In genomic region chr4:54423066-54423465, GRCh38 we compare ENCODE assay signal across 25 cellular contexts.
A peak's percentile ranks its signal among the peaks of the same experiment; 100 is the strongest.
DNase-seq lines count a peak whose midpoint lies in the region; ATAC-seq, FAIRE-seq and TF ChIP-seq lines count a peak whose summit lies in the region.
"Had no signal": no experiment of that assay in that cellular context is flagged by ENCODE, and none has a peak within 500 bp of the region (broad histone marks: within the 10 kb centered on the region; RNA-seq: fewer than 3 reads in every experiment).

No MANE protein-coding gene starts in this region.

- intact Hi-C loops in pancreas (cut with DNase I) (no loop called here), cardiac septum (cut with DNase I) (no loop called here)

- H3K36me3 ChIP-seq in RWPE2 (ENCODE audit: low read depth) (no peaks in the 10 kb centered on the region), pancreas (no peaks in the 10 kb centered on the region)
- H3K36me3 ChIP-seq: right atrium auricular region had no signal

- H3K9me3 ChIP-seq in RWPE2 (ENCODE audit: severe bottlenecking) = no peaks in the 10 kb centered on the region
- no peaks in the 10 kb centered on the region for H3K9me3 ChIP-seq in pancreas

- no peak overlapping the region for H3K27ac ChIP-seq in RWPE2 (ENCODE audit: poor library complexity, severe bottlenecking)
- H3K27ac ChIP-seq in pancreas = no peak overlapping the region
- H3K27ac ChIP-seq: right atrium auricular region had no signal

- ATAC-seq in RWPE2 (ENCODE audit: low read depth) = peak; percentile 75
- no peak for ATAC-seq in HG03457 (IDR thresholded peaks at IDR 0.05; ENCODE audit: unreplicated experiment)
- ATAC-seq in pancreas = no peak
- ATAC-seq: activated CD4-positive, alpha-beta T cell treated with anti-CD3 and anti-CD28 coated beads for 36 hours; HepG2 had no signal

- no peaks in the 10 kb centered on the region for H3K27me3 ChIP-seq in RWPE2 (ENCODE audit: insufficient read depth, poor library complexity, severe bottlenecking)
- no peaks in the 10 kb centered on the region for H3K27me3 ChIP-seq in pancreas
- H3K27me3 ChIP-seq: right atrium auricular region had no signal

- H3K4me3 ChIP-seq in RWPE2 (ENCODE audit: severe bottlenecking) = no peak overlapping the region
- H3K4me3 ChIP-seq in foreskin fibroblast (ENCODE audit: low read depth in 1 of 2, low read length in 2 of 2) = no peak overlapping the region
- no peak overlapping the region for H3K4me3 ChIP-seq in pancreas
- H3K4me3 ChIP-seq: right atrium auricular region had no signal

- H3K4me1 ChIP-seq in RWPE2 (ENCODE audit: insufficient read depth, poor library complexity, severe bottlenecking) (peaks cover 3% of the 10 kb centered on the region), pancreas (no peaks in the 10 kb centered on the region)
- H3K4me1 ChIP-seq: right atrium auricular region had no signal

- no peak for FAIRE-seq in pancreas (lab: Jason Lieb, UNC)
- FAIRE-seq: endometrium, frontal cortex, HepG2, kidney, TTC549 had no signal

- TF ChIP-seq CTCF in RWPE2 (IDR thresholded peaks at IDR 0.05; ENCODE audit: poor library complexity, severe bottlenecking) (no peak), foreskin fibroblast (IDR thresholded peaks at IDR 0.05; ENCODE audit: low read depth, low read length) (no peak), pancreas (IDR thresholded peaks at IDR 0.05) (no peak)

- DNase-seq in AG08395 (ENCODE audit: low spot score) (peak; percentile 72), GM04504 (ENCODE audit: low read depth) (peak; percentile 24), RWPE2 (ENCODE audit: low spot score) (no peak), foreskin fibroblast (peak; percentile 74 to 89), NCI-H2081 (lab: John Stamatoyannopoulos, UW) (no peak), pancreas (no peak), cardiac septum (ENCODE audit: low spot score) (no peak)
- DNase-seq: activated CD4-positive, alpha-beta T cell treated with anti-CD3 and anti-CD28 coated beads for 36 hours; CD4-positive, CD25-positive, alpha-beta regulatory T cell; cortex of kidney; DMS 273 treated with DMSO at 0.1 percent for 48 hours; hypothalamus; kidney; naive B cell; NCI-H1417 treated with DMSO at 0.1 percent for 48 hours; NCI-H2171; NCI-H526; Right ventricle myocardium superior; stimulated activated CD8-positive, alpha-beta memory T cell treated with anti-CD3 and anti-CD28 coated beads, Interleukin-4, amount 100 ng/mL, for 48 hours had no signal

- 12% methylated on average over 1 of the region's 1 CpG for WGBS in pancreas, 2 donors

Comparison
In these comparisons a context has a peak if more than half of its experiments do, and no peak if none do; other contexts are left out.
1. DNase-seq: peak in AG08395 (single experiment), GM04504 (single experiment) and foreskin fibroblast (2 of 2); none in RWPE2 (single experiment), NCI-H2081 (0 of 2), pancreas (0 of 6) and cardiac septum (single experiment).